Comparison of ENCODE assay signal across 17 cellular contexts in the genomic region with DNA sequence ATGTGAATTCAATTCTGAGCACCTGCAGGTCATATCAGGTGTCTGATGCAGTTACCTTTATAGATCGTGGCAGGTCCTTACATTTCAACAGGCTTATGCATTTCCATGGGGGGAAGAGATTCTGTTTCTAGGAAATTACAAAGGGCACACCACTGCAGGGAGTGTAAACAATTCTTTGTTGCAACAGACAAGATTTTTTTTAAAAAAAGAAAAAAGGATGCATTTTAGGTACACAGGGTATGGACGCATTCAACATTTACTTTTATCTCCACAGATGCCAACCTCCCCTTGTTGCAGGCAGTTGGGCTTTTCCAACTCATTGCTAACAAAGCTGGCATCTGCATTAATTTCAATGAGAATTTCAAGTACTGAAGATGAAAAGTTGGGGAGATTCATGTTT. TPM values are rescaled to one million over a fixed set of nuclear protein-coding genes. Genes with fewer than 3 reads are reported as not detected.
DNase-seq lines count a peak whose midpoint lies in the region; ATAC-seq and TF ChIP-seq lines count a peak whose summit lies in the region.
"Had no signal": no experiment of that assay in that cellular context is flagged by ENCODE, and none has a peak within 500 bp of the region (broad histone marks: within the 10 kb centered on the region; RNA-seq: fewer than 3 reads in every experiment).

No MANE protein-coding gene starts in this region.

- H3K27ac ChIP-seq in lower lobe of right lung: no peak overlapping the region

- no peak for TF ChIP-seq CTCF in lower lobe of right lung (IDR thresholded peaks at IDR 0.05)

- ATAC-seq in activated T-helper 17 cell treated with anti-CD3 and anti-CD28 coated beads, Interleukin-2, amount 50 U/mL, for 72 hours (replicated peaks): no peak
- ATAC-seq in left cardiac atrium (no peak), lower lobe of right lung (no peak)
- ATAC-seq in stimulated activated naive CD8-positive, alpha-beta T cell treated with anti-CD3 and anti-CD28 coated beads, Interleukin-15, amount 100 ng/mL, for 72 hours: no peak
- ATAC-seq: PC-3 had no signal

- no peaks in the 10 kb centered on the region for H3K36me3 Mint-ChIP-seq in activated T-helper 17 cell treated with anti-CD3 and anti-CD28 coated beads, Interleukin-2, amount 50 U/mL, for 72 hours (ENCODE audit: low read depth)

- H3K4me1 Mint-ChIP-seq in activated T-helper 17 cell treated with anti-CD3 and anti-CD28 coated beads, Interleukin-2, amount 50 U/mL, for 72 hours: no peaks in the 10 kb centered on the region
- H3K4me1 Mint-ChIP-seq in stimulated activated naive CD8-positive, alpha-beta T cell treated with anti-CD3 and anti-CD28 coated beads, Interleukin-15, amount 100 ng/mL, for 72 hours: no peaks in the 10 kb centered on the region

- intact Hi-C loops in left cardiac atrium (cut with DNase I): no loop called here
- intact Hi-C loops in lower lobe of right lung (cut with DNase I): no loop called here

- no peaks in the 10 kb centered on the region for H3K4me1 ChIP-seq in lower lobe of right lung

- no peaks in the 10 kb centered on the region for H3K27me3 Mint-ChIP-seq in activated T-helper 17 cell treated with anti-CD3 and anti-CD28 coated beads, Interleukin-2, amount 50 U/mL, for 72 hours
- H3K27me3 Mint-ChIP-seq in stimulated activated naive CD8-positive, alpha-beta T cell treated with anti-CD3 and anti-CD28 coated beads, Interleukin-15, amount 100 ng/mL, for 72 hours: no peaks in the 10 kb centered on the region

- no peaks in the 10 kb centered on the region for H3K9me3 ChIP-seq in lower lobe of right lung

- DNase-seq in NCI-H1436 (lab: John Stamatoyannopoulos, UW): peak; percentile 28
- DNase-seq in NCI-H1436 treated with DMSO at 0.1 percent for 48 hours (lab: John Stamatoyannopoulos, UW): no peak
- peak; percentile 84 for DNase-seq in NCI-H2171 treated with DMSO at 0.1 percent for 48 hours (lab: John Stamatoyannopoulos, UW)
- no peak for DNase-seq in left cardiac atrium
- DNase-seq in lower lobe of right lung: no peak
- no peak for DNase-seq in activated gamma-delta T cell (lab: John Stamatoyannopoulos, UW)
- DNase-seq in stimulated activated naive CD8-positive, alpha-beta T cell treated with anti-CD3 and anti-CD28 coated beads, Interleukin-15, amount 100 ng/mL, for 72 hours: no peak
- DNase-seq: C1 segment of cervical spinal cord, DMS 273 treated with DMSO at 0.1 percent for 48 hours, EL, H7, Karpas-422, MM.1S, NCI-H1930, NCI-H524 treated with DMSO at 0.1 percent for 48 hours, PC-3 had no signal

- H3K27me3 ChIP-seq in lower lobe of right lung (ENCODE audit: low read depth): no peaks in the 10 kb centered on the region

- H3K9me3 Mint-ChIP-seq in activated T-helper 17 cell treated with anti-CD3 and anti-CD28 coated beads, Interleukin-2, amount 50 U/mL, for 72 hours: no peaks in the 10 kb centered on the region
- no peaks in the 10 kb centered on the region for H3K9me3 Mint-ChIP-seq in stimulated activated naive CD8-positive, alpha-beta T cell treated with anti-CD3 and anti-CD28 coated beads, Interleukin-15, amount 100 ng/mL, for 72 hours

- H3K36me3 ChIP-seq in lower lobe of right lung: no peaks in the 10 kb centered on the region

- H3K4me3 Mint-ChIP-seq in activated T-helper 17 cell treated with anti-CD3 and anti-CD28 coated beads, Interleukin-2, amount 50 U/mL, for 72 hours: no peak overlapping the region
- no peak overlapping the region for H3K4me3 Mint-ChIP-seq in stimulated activated naive CD8-positive, alpha-beta T cell treated with anti-CD3 and anti-CD28 coated beads, Interleukin-15, amount 100 ng/mL, for 72 hours

- peak overlapping the region; percentile 52 for H3K27ac Mint-ChIP-seq in activated T-helper 17 cell treated with anti-CD3 and anti-CD28 coated beads, Interleukin-2, amount 50 U/mL, for 72 hours
- no peak overlapping the region for H3K27ac Mint-ChIP-seq in stimulated activated naive CD8-positive, alpha-beta T cell treated with anti-CD3 and anti-CD28 coated beads, Interleukin-15, amount 100 ng/mL, for 72 hours

- H3K4me3 ChIP-seq in lower lobe of right lung: no peak overlapping the region

RNA-seq across cellular contexts. Expression of gene TEKT2, which starts 13.5 kb away (rescaled TPM):
- total RNA-seq in activated T-helper 17 cell treated with anti-CD3 and anti-CD28 coated beads, Interleukin-2, amount 50 U/mL, for 72 hours: under 1 TPM; 0.26 to 0.64 TPM
- under 1 TPM in 1 of 2 donors, not detected in 1; 0.27 TPM for total RNA-seq in left cardiac atrium
- total RNA-seq in lower lobe of right lung: 9.3 TPM
- total RNA-seq: PC-3 had no signal

RNA-seq across cellular contexts. Expression of gene ADPRS, which starts 18.3 kb away (rescaled TPM):
- 10 to 100 TPM; 50.0 to 50.8 TPM for total RNA-seq in activated T-helper 17 cell treated with anti-CD3 and anti-CD28 coated beads, Interleukin-2, amount 50 U/mL, for 72 hours
- total RNA-seq in left cardiac atrium: 10 to 100 TPM; 15.4 to 17.6 TPM
- 32.4 TPM for total RNA-seq in lower lobe of right lung

RNA-seq across cellular contexts. Expression of gene COL8A2, which starts 54.7 kb away (rescaled TPM):
- total RNA-seq in activated T-helper 17 cell treated with anti-CD3 and anti-CD28 coated beads, Interleukin-2, amount 50 U/mL, for 72 hours: under 1 TPM in 1 of 2 donors, not detected in 1; 0.08 TPM
- total RNA-seq in left cardiac atrium (1 to 10 TPM; 3.8 to 4.2 TPM), lower lobe of right lung (24.4 TPM)

Comparison
In these comparisons a context has a peak if more than half of its experiments do, and no peak if none do; other contexts are left out.
1. DNase-seq: peak in NCI-H1436 (single experiment) and NCI-H2171 treated with DMSO at 0.1 percent for 48 hours (single experiment); none in NCI-H1436 treated with DMSO at 0.1 percent for 48 hours (single experiment), left cardiac atrium (single experiment), lower lobe of right lung (single experiment), activated gamma-delta T cell (single experiment) and stimulated activated naive CD8-positive, alpha-beta T cell treated with anti-CD3 and anti-CD28 coated beads, Interleukin-15, amount 100 ng/mL, for 72 hours (0 of 2).
2. RNA of gene COL8A2, which starts 54.7 kb away (total RNA-seq): 24.4 TPM in lower lobe of right lung (single experiment) and 3.8 to 4.2 TPM in left cardiac atrium; 0.08 TPM in activated T-helper 17 cell treated with anti-CD3 and anti-CD28 coated beads, Interleukin-2, amount 50 U/mL, for 72 hours; every median in the first group is over 4 times any median in the second.